In genomic region chr6:37819177-37819801, GRCh38 we compare ENCODE assay signal across 1 cellular context.
TF ChIP-seq lines count a peak whose summit lies in the region.

A gene with protein sequence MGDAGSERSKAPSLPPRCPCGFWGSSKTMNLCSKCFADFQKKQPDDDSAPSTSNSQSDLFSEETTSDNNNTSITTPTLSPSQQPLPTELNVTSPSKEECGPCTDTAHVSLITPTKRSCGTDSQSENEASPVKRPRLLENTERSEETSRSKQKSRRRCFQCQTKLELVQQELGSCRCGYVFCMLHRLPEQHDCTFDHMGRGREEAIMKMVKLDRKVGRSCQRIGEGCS (plus strand): TSS chr6:37819727. CDS start chr6:37819946, 219 bp downstream.

TF ChIP-seq in HepG2, 621 proteins besides CTCF, POLR2A, EP300 and RAD21 (continued from another document and continues in another):
- TF ChIP-seq, protein P1, sequence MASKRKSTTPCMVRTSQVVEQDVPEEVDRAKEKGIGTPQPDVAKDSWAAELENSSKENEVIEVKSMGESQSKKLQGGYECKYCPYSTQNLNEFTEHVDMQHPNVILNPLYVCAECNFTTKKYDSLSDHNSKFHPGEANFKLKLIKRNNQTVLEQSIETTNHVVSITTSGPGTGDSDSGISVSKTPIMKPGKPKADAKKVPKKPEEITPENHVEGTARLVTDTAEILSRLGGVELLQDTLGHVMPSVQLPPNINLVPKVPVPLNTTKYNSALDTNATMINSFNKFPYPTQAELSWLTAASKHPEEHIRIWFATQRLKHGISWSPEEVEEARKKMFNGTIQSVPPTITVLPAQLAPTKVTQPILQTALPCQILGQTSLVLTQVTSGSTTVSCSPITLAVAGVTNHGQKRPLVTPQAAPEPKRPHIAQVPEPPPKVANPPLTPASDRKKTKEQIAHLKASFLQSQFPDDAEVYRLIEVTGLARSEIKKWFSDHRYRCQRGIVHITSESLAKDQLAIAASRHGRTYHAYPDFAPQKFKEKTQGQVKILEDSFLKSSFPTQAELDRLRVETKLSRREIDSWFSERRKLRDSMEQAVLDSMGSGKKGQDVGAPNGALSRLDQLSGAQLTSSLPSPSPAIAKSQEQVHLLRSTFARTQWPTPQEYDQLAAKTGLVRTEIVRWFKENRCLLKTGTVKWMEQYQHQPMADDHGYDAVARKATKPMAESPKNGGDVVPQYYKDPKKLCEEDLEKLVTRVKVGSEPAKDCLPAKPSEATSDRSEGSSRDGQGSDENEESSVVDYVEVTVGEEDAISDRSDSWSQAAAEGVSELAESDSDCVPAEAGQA (IDR thresholded peaks at IDR 0.05; ENCODE audit: low read depth) = 0 out of 2 replicates have a peak, but pooled peaks have one; percentile 21
- TF ChIP-seq, protein P1 (CRISPR knock-in tag; IDR thresholded peaks at IDR 0.05; ENCODE audit: borderline replicate concordance) = no peak
- no peak for TF ChIP-seq PHB2 (IDR thresholded peaks at IDR 0.05; ENCODE audit: partially characterized antibody)
- no peak for TF ChIP-seq MAFG (CRISPR knock-in tag; IDR thresholded peaks at IDR 0.05)
- peak; percentile 82 for TF ChIP-seq KAT8 (CRISPR knock-in tag; IDR thresholded peaks at IDR 0.05)
- TF ChIP-seq ZFP82 (CRISPR knock-in tag; IDR thresholded peaks at IDR 0.05; ENCODE audit: borderline replicate concordance) = no peak
- peak; percentile 66; the same call in 1 of the 2 replicates for TF ChIP-seq ZNF543 (CRISPR knock-in tag; IDR thresholded peaks at IDR 0.05)
- TF ChIP-seq, protein P2, sequence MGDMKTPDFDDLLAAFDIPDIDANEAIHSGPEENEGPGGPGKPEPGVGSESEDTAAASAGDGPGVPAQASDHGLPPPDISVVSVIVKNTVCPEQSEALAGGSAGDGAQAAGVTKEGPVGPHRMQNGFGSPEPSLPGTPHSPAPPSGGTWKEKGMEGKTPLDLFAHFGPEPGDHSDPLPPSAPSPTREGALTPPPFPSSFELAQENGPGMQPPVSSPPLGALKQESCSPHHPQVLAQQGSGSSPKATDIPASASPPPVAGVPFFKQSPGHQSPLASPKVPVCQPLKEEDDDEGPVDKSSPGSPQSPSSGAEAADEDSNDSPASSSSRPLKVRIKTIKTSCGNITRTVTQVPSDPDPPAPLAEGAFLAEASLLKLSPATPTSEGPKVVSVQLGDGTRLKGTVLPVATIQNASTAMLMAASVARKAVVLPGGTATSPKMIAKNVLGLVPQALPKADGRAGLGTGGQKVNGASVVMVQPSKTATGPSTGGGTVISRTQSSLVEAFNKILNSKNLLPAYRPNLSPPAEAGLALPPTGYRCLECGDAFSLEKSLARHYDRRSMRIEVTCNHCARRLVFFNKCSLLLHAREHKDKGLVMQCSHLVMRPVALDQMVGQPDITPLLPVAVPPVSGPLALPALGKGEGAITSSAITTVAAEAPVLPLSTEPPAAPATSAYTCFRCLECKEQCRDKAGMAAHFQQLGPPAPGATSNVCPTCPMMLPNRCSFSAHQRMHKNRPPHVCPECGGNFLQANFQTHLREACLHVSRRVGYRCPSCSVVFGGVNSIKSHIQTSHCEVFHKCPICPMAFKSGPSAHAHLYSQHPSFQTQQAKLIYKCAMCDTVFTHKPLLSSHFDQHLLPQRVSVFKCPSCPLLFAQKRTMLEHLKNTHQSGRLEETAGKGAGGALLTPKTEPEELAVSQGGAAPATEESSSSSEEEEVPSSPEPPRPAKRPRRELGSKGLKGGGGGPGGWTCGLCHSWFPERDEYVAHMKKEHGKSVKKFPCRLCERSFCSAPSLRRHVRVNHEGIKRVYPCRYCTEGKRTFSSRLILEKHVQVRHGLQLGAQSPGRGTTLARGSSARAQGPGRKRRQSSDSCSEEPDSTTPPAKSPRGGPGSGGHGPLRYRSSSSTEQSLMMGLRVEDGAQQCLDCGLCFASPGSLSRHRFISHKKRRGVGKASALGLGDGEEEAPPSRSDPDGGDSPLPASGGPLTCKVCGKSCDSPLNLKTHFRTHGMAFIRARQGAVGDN (CRISPR knock-in tag; IDR thresholded peaks at IDR 0.05) = peak; percentile 84
- 0 out of 2 replicates have a peak, but pooled peaks have one; percentile 19 for TF ChIP-seq KMT2A (CRISPR knock-in tag; IDR thresholded peaks at IDR 0.05)
- peak; percentile 17; the same call in 1 of the 2 replicates for TF ChIP-seq ZNF644 (CRISPR knock-in tag; IDR thresholded peaks at IDR 0.05; ENCODE audit: low read depth)
- TF ChIP-seq ZNF672 (CRISPR knock-in tag; IDR thresholded peaks at IDR 0.05) = 0 out of 2 replicates have a peak, but pooled peaks have one; percentile 37
- TF ChIP-seq IRF2 (CRISPR knock-in tag; IDR thresholded peaks at IDR 0.05) = peak; percentile 81; the same call in 1 of the 2 replicates
- peak; percentile 95 for TF ChIP-seq MAZ (IDR thresholded peaks at IDR 0.05; ENCODE audit: borderline replicate concordance, low read depth, low read length)
- peak; percentile 98 for TF ChIP-seq MAZ (CRISPR knock-in tag; IDR thresholded peaks at IDR 0.05; ENCODE audit: low read depth)
- TF ChIP-seq ZNF850 (CRISPR knock-in tag; conservative IDR thresholded peaks at IDR 0.05) = no peak
- TF ChIP-seq, protein P3, sequence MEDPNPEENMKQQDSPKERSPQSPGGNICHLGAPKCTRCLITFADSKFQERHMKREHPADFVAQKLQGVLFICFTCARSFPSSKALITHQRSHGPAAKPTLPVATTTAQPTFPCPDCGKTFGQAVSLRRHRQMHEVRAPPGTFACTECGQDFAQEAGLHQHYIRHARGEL (CRISPR knock-in tag; IDR thresholded peaks at IDR 0.05) = 0 out of 2 replicates have a peak, but pooled peaks have one; percentile 28
- TF ChIP-seq TEAD2 (CRISPR knock-in tag; IDR thresholded peaks at IDR 0.05) = peak; percentile 71; the same call in 1 of the 2 replicates
- TF ChIP-seq, protein P4, sequence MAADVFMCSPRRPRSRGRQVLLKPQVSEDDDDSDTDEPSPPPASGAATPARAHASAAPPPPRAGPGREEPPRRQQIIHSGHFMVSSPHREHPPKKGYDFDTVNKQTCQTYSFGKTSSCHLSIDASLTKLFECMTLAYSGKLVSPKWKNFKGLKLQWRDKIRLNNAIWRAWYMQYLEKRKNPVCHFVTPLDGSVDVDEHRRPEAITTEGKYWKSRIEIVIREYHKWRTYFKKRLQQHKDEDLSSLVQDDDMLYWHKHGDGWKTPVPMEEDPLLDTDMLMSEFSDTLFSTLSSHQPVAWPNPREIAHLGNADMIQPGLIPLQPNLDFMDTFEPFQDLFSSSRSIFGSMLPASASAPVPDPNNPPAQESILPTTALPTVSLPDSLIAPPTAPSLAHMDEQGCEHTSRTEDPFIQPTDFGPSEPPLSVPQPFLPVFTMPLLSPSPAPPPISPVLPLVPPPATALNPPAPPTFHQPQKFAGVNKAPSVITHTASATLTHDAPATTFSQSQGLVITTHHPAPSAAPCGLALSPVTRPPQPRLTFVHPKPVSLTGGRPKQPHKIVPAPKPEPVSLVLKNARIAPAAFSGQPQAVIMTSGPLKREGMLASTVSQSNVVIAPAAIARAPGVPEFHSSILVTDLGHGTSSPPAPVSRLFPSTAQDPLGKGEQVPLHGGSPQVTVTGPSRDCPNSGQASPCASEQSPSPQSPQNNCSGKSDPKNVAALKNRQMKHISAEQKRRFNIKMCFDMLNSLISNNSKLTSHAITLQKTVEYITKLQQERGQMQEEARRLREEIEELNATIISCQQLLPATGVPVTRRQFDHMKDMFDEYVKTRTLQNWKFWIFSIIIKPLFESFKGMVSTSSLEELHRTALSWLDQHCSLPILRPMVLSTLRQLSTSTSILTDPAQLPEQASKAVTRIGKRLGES (CRISPR knock-in tag; IDR thresholded peaks at IDR 0.05; ENCODE audit: borderline replicate concordance) = no peak
- peak; percentile 67; the same call in 1 of the 2 replicates for TF ChIP-seq ZNF605 (CRISPR knock-in tag; IDR thresholded peaks at IDR 0.05)
- 0 out of 2 replicates have a peak, but pooled peaks have one; percentile 49 for TF ChIP-seq CBX5 (CRISPR knock-in tag; IDR thresholded peaks at IDR 0.05; ENCODE audit: borderline replicate concordance)
- peak; percentile 63 for TF ChIP-seq ETV5 (CRISPR knock-in tag; IDR thresholded peaks at IDR 0.05; ENCODE audit: borderline replicate concordance)
- peak; percentile 85 for TF ChIP-seq AGO1 (IDR thresholded peaks at IDR 0.05; ENCODE audit: low read depth, low read length, poor library complexity, severe bottlenecking)
- peak; percentile 52 for TF ChIP-seq TAF15 (IDR thresholded peaks at IDR 0.05; ENCODE audit: low read depth, low read length, poor library complexity, severe bottlenecking)
- peak; percentile 16; the same call in 1 of the 2 replicates for TF ChIP-seq THRA (CRISPR knock-in tag; IDR thresholded peaks at IDR 0.05; ENCODE audit: borderline replicate concordance)
- TF ChIP-seq ZNF225 (CRISPR knock-in tag; IDR thresholded peaks at IDR 0.05) = peak; percentile 42; the same call in 1 of the 2 replicates
- peak; percentile 82 for TF ChIP-seq TAF1 (CRISPR knock-in tag; IDR thresholded peaks at IDR 0.05)
- TF ChIP-seq ZNF264 (CRISPR knock-in tag; IDR thresholded peaks at IDR 0.05) = no peak
- TF ChIP-seq SMC3 (IDR thresholded peaks at IDR 0.05; ENCODE audit: low read length) = no peak; the same call in 1 of the 2 replicates
- no peak for TF ChIP-seq ZNF550 (CRISPR knock-in tag; IDR thresholded peaks at IDR 0.05; ENCODE audit: borderline replicate concordance)
- TF ChIP-seq, protein P5, sequence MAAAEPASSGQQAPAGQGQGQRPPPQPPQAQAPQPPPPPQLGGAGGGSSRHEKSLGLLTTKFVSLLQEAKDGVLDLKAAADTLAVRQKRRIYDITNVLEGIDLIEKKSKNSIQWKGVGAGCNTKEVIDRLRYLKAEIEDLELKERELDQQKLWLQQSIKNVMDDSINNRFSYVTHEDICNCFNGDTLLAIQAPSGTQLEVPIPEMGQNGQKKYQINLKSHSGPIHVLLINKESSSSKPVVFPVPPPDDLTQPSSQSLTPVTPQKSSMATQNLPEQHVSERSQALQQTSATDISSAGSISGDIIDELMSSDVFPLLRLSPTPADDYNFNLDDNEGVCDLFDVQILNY (CRISPR knock-in tag; conservative IDR thresholded peaks at IDR 0.05) = no peak
- TF ChIP-seq KDM4B (CRISPR knock-in tag; IDR thresholded peaks at IDR 0.05) = peak; percentile 69
- TF ChIP-seq, protein P6, sequence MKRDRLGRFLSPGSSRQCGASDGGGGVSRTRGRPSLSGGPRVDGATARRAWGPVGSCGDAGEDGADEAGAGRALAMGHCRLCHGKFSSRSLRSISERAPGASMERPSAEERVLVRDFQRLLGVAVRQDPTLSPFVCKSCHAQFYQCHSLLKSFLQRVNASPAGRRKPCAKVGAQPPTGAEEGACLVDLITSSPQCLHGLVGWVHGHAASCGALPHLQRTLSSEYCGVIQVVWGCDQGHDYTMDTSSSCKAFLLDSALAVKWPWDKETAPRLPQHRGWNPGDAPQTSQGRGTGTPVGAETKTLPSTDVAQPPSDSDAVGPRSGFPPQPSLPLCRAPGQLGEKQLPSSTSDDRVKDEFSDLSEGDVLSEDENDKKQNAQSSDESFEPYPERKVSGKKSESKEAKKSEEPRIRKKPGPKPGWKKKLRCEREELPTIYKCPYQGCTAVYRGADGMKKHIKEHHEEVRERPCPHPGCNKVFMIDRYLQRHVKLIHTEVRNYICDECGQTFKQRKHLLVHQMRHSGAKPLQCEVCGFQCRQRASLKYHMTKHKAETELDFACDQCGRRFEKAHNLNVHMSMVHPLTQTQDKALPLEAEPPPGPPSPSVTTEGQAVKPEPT (CRISPR knock-in tag; IDR thresholded peaks at IDR 0.05; ENCODE audit: low read depth) = no peak
- TF ChIP-seq ZBTB38 (CRISPR knock-in tag; IDR thresholded peaks at IDR 0.05) = peak; percentile 4; the same call in 1 of the 2 replicates
- TF ChIP-seq FOXK2 (IDR thresholded peaks at IDR 0.05) = peak; percentile 98
- TF ChIP-seq ZMYM4 (CRISPR knock-in tag; IDR thresholded peaks at IDR 0.05) = peak; percentile 83
- TF ChIP-seq, protein P7, sequence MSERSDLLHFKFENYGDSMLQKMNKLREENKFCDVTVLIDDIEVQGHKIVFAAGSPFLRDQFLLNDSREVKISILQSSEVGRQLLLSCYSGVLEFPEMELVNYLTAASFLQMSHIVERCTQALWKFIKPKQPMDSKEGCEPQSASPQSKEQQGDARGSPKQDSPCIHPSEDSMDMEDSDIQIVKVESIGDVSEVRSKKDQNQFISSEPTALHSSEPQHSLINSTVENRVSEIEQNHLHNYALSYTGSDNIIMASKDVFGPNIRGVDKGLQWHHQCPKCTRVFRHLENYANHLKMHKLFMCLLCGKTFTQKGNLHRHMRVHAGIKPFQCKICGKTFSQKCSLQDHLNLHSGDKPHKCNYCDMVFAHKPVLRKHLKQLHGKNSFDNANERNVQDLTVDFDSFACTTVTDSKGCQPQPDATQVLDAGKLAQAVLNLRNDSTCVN (CRISPR knock-in tag; IDR thresholded peaks at IDR 0.05; ENCODE audit: borderline replicate concordance) = no peak
- TF ChIP-seq ZNF768 (CRISPR knock-in tag; IDR thresholded peaks at IDR 0.05) = 0 out of 2 replicates have a peak, but pooled peaks have one; percentile 25
- TF ChIP-seq NR3C1 (CRISPR knock-in tag; IDR thresholded peaks at IDR 0.05) = 0 out of 2 replicates have a peak, but pooled peaks have one; percentile 19
- TF ChIP-seq HNRNPL (IDR thresholded peaks at IDR 0.05; ENCODE audit: low read depth, low read length) = peak; percentile 67
- TF ChIP-seq SMAD3 (CRISPR knock-in tag; IDR thresholded peaks at IDR 0.05) = peak; percentile 52; the same call in 1 of the 2 replicates
- TF ChIP-seq ZNF564 (CRISPR knock-in tag; IDR thresholded peaks at IDR 0.05) = no peak
- peak; percentile 68; the same call in 1 of the 2 replicates for TF ChIP-seq GFI1 (CRISPR knock-in tag; IDR thresholded peaks at IDR 0.05; ENCODE audit: borderline replicate concordance)
- no peak for TF ChIP-seq ZKSCAN5 (CRISPR knock-in tag; IDR thresholded peaks at IDR 0.05)
